ENCODE assay signal across 24 cellular contexts in the genomic region with DNA sequence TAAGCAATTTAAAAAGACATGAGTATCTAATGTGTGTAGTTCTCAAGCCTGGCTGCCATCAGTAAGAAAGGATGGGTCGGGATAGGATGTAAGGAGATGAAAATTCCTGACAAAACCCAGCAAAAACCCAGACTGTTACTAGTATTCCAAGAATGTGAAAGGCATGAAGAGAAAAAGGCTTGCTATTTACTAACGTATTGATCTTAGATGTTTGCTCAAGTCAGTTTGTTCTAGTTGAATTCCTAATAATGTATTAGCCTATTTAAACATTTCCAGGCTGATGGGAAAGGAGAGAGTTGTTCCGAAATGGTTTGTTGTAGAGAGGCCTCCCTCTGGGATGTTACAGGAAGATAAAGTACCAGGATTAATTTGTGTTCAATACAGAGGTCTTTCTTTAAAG.
DNase-seq lines count a peak whose midpoint lies in the region; ATAC-seq and TF ChIP-seq lines count a peak whose summit lies in the region.
"Had no signal": no experiment of that assay in that cellular context is flagged by ENCODE, and none has a peak within 500 bp of the region (broad histone marks: within the 10 kb centered on the region; RNA-seq: fewer than 3 reads in every experiment).

No MANE protein-coding gene starts in this region.

- H3K9me3 Mint-ChIP-seq in GM23338 = no peaks in the 10 kb centered on the region
- no peaks in the 10 kb centered on the region for H3K9me3 Mint-ChIP-seq in stimulated activated memory B cell treated with anti-CD40 and anti-IgM and Interleukin-4, amounts not matched to agents 10 μg/mL and 1 μg/mL and 100 μg/mL, for 72 hours
- H3K9me3 Mint-ChIP-seq: activated B cell treated with CpG ODN at 0.5 μM for 24 hours; activated CD4-positive, alpha-beta memory T cell treated with anti-CD3 and anti-CD28 coated beads, Interleukin-2, amount 10 ng/mL, durations not matched to agents 7 days and 5 days; memory B cell; naive thymus-derived CD4-positive, alpha-beta T cell; stimulated activated naive CD8-positive, alpha-beta T cell treated with anti-CD3 and anti-CD28 coated beads, Interleukin-15, Interleukin-2, amounts not matched to agents 100 ng/mL and 50 ng/mL, for 24 hours had no signal

- intact Hi-C loops in right lobe of liver (cut with DNase I) = no loop called here
- intact Hi-C loops in tibial artery (cut with DNase I; ENCODE audit: low total_unique reads) = no loop called here

- H2AFZ ChIP-seq in GM23338 (no peak overlapping the region), SU-DHL-6 (ENCODE audit: low read depth, low read length, severe bottlenecking) (no peak overlapping the region)

- peaks cover 4% of the 10 kb centered on the region; the same call in 1 of the 3 replicates for H3K4me1 Mint-ChIP-seq in GM23338
- H3K4me1 Mint-ChIP-seq in stimulated activated memory B cell treated with anti-CD40 and anti-IgM and Interleukin-4, amounts not matched to agents 10 μg/mL and 1 μg/mL and 100 μg/mL, for 72 hours = peaks cover 10% of the 10 kb centered on the region
- H3K4me1 Mint-ChIP-seq: activated CD4-positive, alpha-beta memory T cell treated with anti-CD3 and anti-CD28 coated beads, Interleukin-2, amount 10 ng/mL, durations not matched to agents 7 days and 5 days; naive thymus-derived CD4-positive, alpha-beta T cell had no signal

- H3K4me1 ChIP-seq in GM23338 (ENCODE audit: insufficient read depth) = no peaks in the 10 kb centered on the region
- peaks cover 0 to 16% (median 3%) of the 10 kb centered on the region in 4 donors for H3K4me1 ChIP-seq in right lobe of liver
- peaks cover 0 to 23% (median 2%) of the 10 kb centered on the region in 4 donors for H3K4me1 ChIP-seq in tibial artery
- H3K4me1 ChIP-seq: BLaER1, transverse colon had no signal

- H3K4me2 ChIP-seq in GM23338 (no peak overlapping the region), SU-DHL-6 (ENCODE audit: low read depth, low read length, poor library complexity, severe bottlenecking) (no peak overlapping the region)
- H3K4me2 ChIP-seq: BLaER1 had no signal

- H3K9me2 ChIP-seq in GM23338 (ENCODE audit: insufficient read depth) (no peaks in the 10 kb centered on the region), SU-DHL-6 (replicated peaks; ENCODE audit: insufficient read depth, low read length) (no peaks in the 10 kb centered on the region)

- 38% methylated on average over 3 of the region's 3 CpGs for WGBS in right lobe of liver (ENCODE audit: insufficient coverage, low coverage, low lambda C conversion rate, missing lambda C conversion rate)

- H3K36me3 Mint-ChIP-seq in GM23338 (ENCODE audit: low read depth) = peaks cover 87% of the 10 kb centered on the region
- peaks cover 35% of the 10 kb centered on the region for H3K36me3 Mint-ChIP-seq in stimulated activated memory B cell treated with anti-CD40 and anti-IgM and Interleukin-4, amounts not matched to agents 10 μg/mL and 1 μg/mL and 100 μg/mL, for 72 hours
- H3K36me3 Mint-ChIP-seq: naive thymus-derived CD4-positive, alpha-beta T cell had no signal

- H4K20me1 ChIP-seq in GM23338 (replicated peaks; ENCODE audit: insufficient read depth) = 0 out of 2 replicates have a peak, but pooled peaks cover 10% of the 10 kb centered on the region
- H4K20me1 ChIP-seq in SU-DHL-6 (ENCODE audit: low read depth, low read length) = no peaks in the 10 kb centered on the region
- H4K20me1 ChIP-seq: BLaER1 had no signal

- H3K36me3 ChIP-seq in GM23338 (ENCODE audit: insufficient read depth) = peaks cover 52% of the 10 kb centered on the region
- peaks cover 61% of the 10 kb centered on the region for H3K36me3 ChIP-seq in SU-DHL-6 (ENCODE audit: low read length)
- no peaks in the 10 kb centered on the region for H3K36me3 ChIP-seq in right lobe of liver
- H3K36me3 ChIP-seq in tibial artery = peaks cover 10 to 28% (median 11%) of the 10 kb centered on the region in 3 donors
- H3K36me3 ChIP-seq: BLaER1, transverse colon had no signal

- TF ChIP-seq CTCF in GM23338 (conservative IDR thresholded peaks at IDR 0.05; ENCODE audit: low read depth in 2 of 2) (no peak), SU-DHL-6 (IDR thresholded peaks at IDR 0.05; ENCODE audit: insufficient read depth, low read length, poor library complexity, severe bottlenecking) (no peak), right lobe of liver (IDR thresholded peaks at IDR 0.05) (no peak), tibial artery (IDR thresholded peaks at IDR 0.05) (no peak)

- H3K4me3 Mint-ChIP-seq in GM23338 = no peak overlapping the region
- H3K4me3 Mint-ChIP-seq in stimulated activated memory B cell treated with anti-CD40 and anti-IgM and Interleukin-4, amounts not matched to agents 10 μg/mL and 1 μg/mL and 100 μg/mL, for 72 hours = no peak overlapping the region
- H3K4me3 Mint-ChIP-seq: activated B cell treated with CpG ODN at 0.5 μM for 24 hours; activated CD4-positive, alpha-beta memory T cell treated with anti-CD3 and anti-CD28 coated beads, Interleukin-2, amount 10 ng/mL, durations not matched to agents 7 days and 5 days; memory B cell; naive thymus-derived CD4-positive, alpha-beta T cell; stimulated activated naive CD8-positive, alpha-beta T cell treated with anti-CD3 and anti-CD28 coated beads, Interleukin-15, Interleukin-2, amounts not matched to agents 100 ng/mL and 50 ng/mL, for 24 hours had no signal

- H3K27me3 Mint-ChIP-seq in GM23338 (ENCODE audit: insufficient read depth, low read depth, poor library complexity) = peaks cover 13% of the 10 kb centered on the region
- H3K27me3 Mint-ChIP-seq in stimulated activated memory B cell treated with anti-CD40 and anti-IgM and Interleukin-4, amounts not matched to agents 10 μg/mL and 1 μg/mL and 100 μg/mL, for 72 hours = no peaks in the 10 kb centered on the region
- H3K27me3 Mint-ChIP-seq: activated B cell treated with CpG ODN at 0.5 μM for 24 hours, memory B cell had no signal

- H3K27me3 ChIP-seq in GM23338 (ENCODE audit: insufficient read depth) (no peaks in the 10 kb centered on the region), SU-DHL-6 (ENCODE audit: low read length) (no peaks in the 10 kb centered on the region), right lobe of liver (no peaks in the 10 kb centered on the region), tibial artery (no peaks in the 10 kb centered on the region)
- H3K27me3 ChIP-seq: BLaER1, gastrocnemius medialis, transverse colon had no signal

- H3K9me3 ChIP-seq in SU-DHL-6 (ENCODE audit: insufficient read depth, low read length) (no peaks in the 10 kb centered on the region), right lobe of liver (no peaks in the 10 kb centered on the region), tibial artery (no peaks in the 10 kb centered on the region)
- H3K9me3 ChIP-seq: BLaER1, gastrocnemius medialis, transverse colon had no signal

- H3K27ac Mint-ChIP-seq in GM23338 = peak overlapping the region; percentile 51; the same call in 1 of the 2 replicates
- H3K27ac Mint-ChIP-seq in stimulated activated memory B cell treated with anti-CD40 and anti-IgM and Interleukin-4, amounts not matched to agents 10 μg/mL and 1 μg/mL and 100 μg/mL, for 72 hours = peak overlapping the region; percentile 35
- H3K27ac Mint-ChIP-seq: activated B cell treated with CpG ODN at 0.5 μM for 24 hours; activated CD4-positive, alpha-beta memory T cell treated with anti-CD3 and anti-CD28 coated beads, Interleukin-2, amount 10 ng/mL, durations not matched to agents 7 days and 5 days; memory B cell; naive thymus-derived CD4-positive, alpha-beta T cell; stimulated activated naive CD8-positive, alpha-beta T cell treated with anti-CD3 and anti-CD28 coated beads, Interleukin-15, Interleukin-2, amounts not matched to agents 100 ng/mL and 50 ng/mL, for 24 hours had no signal

- H3K4me3 ChIP-seq in GM23338 (no peak overlapping the region), SU-DHL-6 (ENCODE audit: insufficient read depth, low read length, poor library complexity, severe bottlenecking) (no peak overlapping the region), right lobe of liver (no peak overlapping the region), tibial artery (no peak overlapping the region)
- H3K4me3 ChIP-seq: BLaER1, gastrocnemius medialis, transverse colon had no signal

- TF ChIP-seq POLR2A in right lobe of liver (IDR thresholded peaks at IDR 0.05) = no peak

- ATAC-seq in GM23338 (no peak), right lobe of liver (peak; percentile 62 to 75 (median 66)), HG02970 (IDR thresholded peaks at IDR 0.05; ENCODE audit: low FRiP score, unreplicated experiment) (no peak)
- ATAC-seq in stimulated activated memory B cell treated with anti-CD40 and anti-IgM and Interleukin-4, amounts not matched to agents 10 μg/mL and 1 μg/mL and 100 μg/mL, for 72 hours = no peak
- ATAC-seq: naive thymus-derived CD4-positive, alpha-beta T cell had no signal

- H3K9ac ChIP-seq in SU-DHL-6 (ENCODE audit: low read length) = no peak overlapping the region
- H3K9ac ChIP-seq: BLaER1 had no signal

- peak; percentile 55 for DNase-seq in GM23338 (ENCODE audit: low spot score)
- no peak for DNase-seq in right lobe of liver
- no peak for DNase-seq in NCI-H187 (lab: John Stamatoyannopoulos, UW)
- no peak for DNase-seq in tibial artery
- DNase-seq: activated B cell treated with CpG ODN at 0.5 μM for 24 hours; activated CD4-positive, alpha-beta memory T cell treated with anti-CD3 and anti-CD28 coated beads, Interleukin-2, amount 10 ng/mL, durations not matched to agents 7 days and 5 days; gastrocnemius medialis; kidney glomerular epithelial cell; naive thymus-derived CD4-positive, alpha-beta T cell; NCI-H1694 treated with DMSO at 0.1 percent for 48 hours; NCI-H226; OCI-M1; SIG-M5; small intestine; stimulated activated CD4-positive, alpha-beta T cell treated with anti-CD3 and anti-CD28 coated beads, Interleukin-4, amount 100 ng/mL, for 1 hour; T-helper 2 cell; transverse colon had no signal

- 0 out of 2 replicates have a peak, but pooled peaks cover 10% of the 10 kb centered on the region for H3F3A ChIP-seq in GM23338 (replicated peaks; ENCODE audit: low read depth)
- peaks cover 41% of the 10 kb centered on the region for H3F3A ChIP-seq in SU-DHL-6 (ENCODE audit: insufficient read depth)

- H3K79me2 ChIP-seq in GM23338 (replicated peaks; ENCODE audit: insufficient read depth) (peaks cover 63% of the 10 kb centered on the region), SU-DHL-6 (ENCODE audit: insufficient read depth, low read length) (peaks cover 46% of the 10 kb centered on the region)

- H3K27ac ChIP-seq in GM23338 (ENCODE audit: low read depth) (peak overlapping the region; percentile 70), SU-DHL-6 (ENCODE audit: low read depth, low read length) (peak overlapping the region; percentile 67; the same call in 1 of the 2 replicates), right lobe of liver (no peak overlapping the region), tibial artery (no peak overlapping the region)
- H3K27ac ChIP-seq: BLaER1, HL-60, transverse colon had no signal

TF ChIP-seq in GM23338, 12 proteins besides CTCF, POLR2A, EP300 and RAD21:
- TF ChIP-seq POLR2AphosphoS5 (IDR thresholded peaks at IDR 0.05; ENCODE audit: low read depth) = no peak

Comparison
In these comparisons a context has a peak if more than half of its experiments do, and no peak if none do; other contexts are left out.
1. ATAC-seq: peak in right lobe of liver (4 of 4); none in GM23338 (single experiment), stimulated activated memory B cell treated with anti-CD40 and anti-IgM and Interleukin-4, amounts not matched to agents 10 μg/mL and 1 μg/mL and 100 μg/mL, for 72 hours (single experiment) and HG02970 (single experiment).
2. H3K27ac ChIP-seq: peak in GM23338 (single experiment) and SU-DHL-6 (single experiment); none in right lobe of liver (0 of 3) and tibial artery (0 of 2).